25 cellular contexts compared by ENCODE assay signal in genomic region chr3:181770296-181770695, GRCh38. TPM values are rescaled to one million over a fixed set of nuclear protein-coding genes. Genes with fewer than 3 reads are reported as not detected.
DNase-seq lines count a peak whose midpoint lies in the region; ATAC-seq and TF ChIP-seq lines count a peak whose summit lies in the region.
"Had no signal": no experiment of that assay in that cellular context is flagged by ENCODE, and none has a peak within 500 bp of the region (broad histone marks: within the 10 kb centered on the region; RNA-seq: fewer than 3 reads in every experiment).

No MANE protein-coding gene starts in this region.

- peaks cover 10% of the 10 kb centered on the region for H3K4me1 Mint-ChIP-seq in WTC11
- H3K4me1 Mint-ChIP-seq: B cell; CD14-positive monocyte; CD4-positive, alpha-beta memory T cell; CD4-positive, CD25-positive, alpha-beta regulatory T cell; CD8-positive, alpha-beta memory T cell had no signal

- TF ChIP-seq CTCF in WTC11 (IDR thresholded peaks at IDR 0.05) = no peak

- CTCF ChIA-PET in WTC11 (lab: Charles Lee) = interaction anchor here (0.6 kb wide), 1 partner anchor 84 kb away, joined by 5 read pairs; no protein-coding TSS in a partner anchor

- no peak overlapping the region for H3K4me3 Mint-ChIP-seq in WTC11
- H3K4me3 Mint-ChIP-seq: B cell; CD14-positive monocyte; CD4-positive, alpha-beta memory T cell; CD4-positive, alpha-beta T cell; CD4-positive, CD25-positive, alpha-beta regulatory T cell; CD8-positive, alpha-beta memory T cell; CD8-positive, alpha-beta T cell had no signal

- H3K36me3 Mint-ChIP-seq in WTC11 = no peaks in the 10 kb centered on the region
- H3K36me3 Mint-ChIP-seq: CD14-positive monocyte; CD4-positive, alpha-beta memory T cell; CD4-positive, CD25-positive, alpha-beta regulatory T cell; CD8-positive, alpha-beta memory T cell; CD8-positive, alpha-beta T cell had no signal

- H3K27me3 Mint-ChIP-seq in WTC11 (ENCODE audit: low read depth) = no peaks in the 10 kb centered on the region
- H3K27me3 Mint-ChIP-seq: B cell; CD4-positive, CD25-positive, alpha-beta regulatory T cell; CD8-positive, alpha-beta memory T cell had no signal

- H3K27ac Mint-ChIP-seq in WTC11 = no peak overlapping the region
- H3K27ac Mint-ChIP-seq: B cell; CD14-positive monocyte; CD4-positive, alpha-beta memory T cell; CD4-positive, alpha-beta T cell; CD4-positive, CD25-positive, alpha-beta regulatory T cell; CD8-positive, alpha-beta memory T cell; CD8-positive, alpha-beta T cell had no signal

- ATAC-seq in WTC11 = no peak
- no peak for ATAC-seq in HG03280 (IDR thresholded peaks at IDR 0.05; ENCODE audit: unreplicated experiment)
- ATAC-seq: A549; CD8-positive, alpha-beta T cell had no signal

- H3K9me3 Mint-ChIP-seq in WTC11 = no peaks in the 10 kb centered on the region
- H3K9me3 Mint-ChIP-seq: CD4-positive, alpha-beta T cell; CD8-positive, alpha-beta T cell had no signal

- DNase-seq in WTC11 (ENCODE audit: low spot score) = no peak
- DNase-seq: 8988T; ACHN; AML-193; BE2C; C1 segment of cervical spinal cord; Caco-2; Calu3; CD4-positive, alpha-beta memory T cell; CD4-positive, alpha-beta T cell; CD4-positive, CD25-positive, alpha-beta regulatory T cell; CD8-positive, alpha-beta memory T cell; CD8-positive, alpha-beta T cell; COR-L47; DMS 273 treated with DMSO at 0.1 percent for 48 hours; DMS153; DMS53; DMS79; DMS79 treated with DMSO at 0.1 percent for 48 hours; DND-41; EL had no signal

- POLR2A ChIA-PET in WTC11 (lab: Charles Lee) = no interaction called here

TF ChIP-seq in WTC11, 78 proteins besides CTCF, POLR2A, EP300 and RAD21:
- TF ChIP-seq E2F4 (CRISPR knock-in tag; IDR thresholded peaks at IDR 0.05; ENCODE audit: borderline replicate concordance, low read depth) = no peak
- TF ChIP-seq ZNF232 (CRISPR knock-in tag; IDR thresholded peaks at IDR 0.05) = no peak
- no peak for TF ChIP-seq SMAD3 (CRISPR knock-in tag; IDR thresholded peaks at IDR 0.05; ENCODE audit: borderline replicate concordance)
- TF ChIP-seq MYBL2 (CRISPR knock-in tag; IDR thresholded peaks at IDR 0.05) = no peak
- TF ChIP-seq E2F5 (CRISPR knock-in tag; IDR thresholded peaks at IDR 0.05) = no peak
- peak; percentile 91 for TF ChIP-seq HMGA2 (CRISPR knock-in tag; IDR thresholded peaks at IDR 0.05)
- TF ChIP-seq USF1 (CRISPR knock-in tag; IDR thresholded peaks at IDR 0.05) = no peak
TF ChIP-seq in WTC11: peak in this region for 1.

RNA-seq across cellular contexts. Expression of gene SOX2, which starts 58.6 kb away (rescaled TPM):
- 189 to 245 TPM (median 239 TPM) in 3 replicates for total RNA-seq in WTC11 (2021)
- total RNA-seq: B cell; CD4-positive, alpha-beta memory T cell; CD4-positive, alpha-beta T cell; CD4-positive, CD25-positive, alpha-beta regulatory T cell; CD8-positive, alpha-beta memory T cell; CD8-positive, alpha-beta T cell had no signal
